Comparison of ENCODE assay signal across 1 cellular context in the genomic region with DNA sequence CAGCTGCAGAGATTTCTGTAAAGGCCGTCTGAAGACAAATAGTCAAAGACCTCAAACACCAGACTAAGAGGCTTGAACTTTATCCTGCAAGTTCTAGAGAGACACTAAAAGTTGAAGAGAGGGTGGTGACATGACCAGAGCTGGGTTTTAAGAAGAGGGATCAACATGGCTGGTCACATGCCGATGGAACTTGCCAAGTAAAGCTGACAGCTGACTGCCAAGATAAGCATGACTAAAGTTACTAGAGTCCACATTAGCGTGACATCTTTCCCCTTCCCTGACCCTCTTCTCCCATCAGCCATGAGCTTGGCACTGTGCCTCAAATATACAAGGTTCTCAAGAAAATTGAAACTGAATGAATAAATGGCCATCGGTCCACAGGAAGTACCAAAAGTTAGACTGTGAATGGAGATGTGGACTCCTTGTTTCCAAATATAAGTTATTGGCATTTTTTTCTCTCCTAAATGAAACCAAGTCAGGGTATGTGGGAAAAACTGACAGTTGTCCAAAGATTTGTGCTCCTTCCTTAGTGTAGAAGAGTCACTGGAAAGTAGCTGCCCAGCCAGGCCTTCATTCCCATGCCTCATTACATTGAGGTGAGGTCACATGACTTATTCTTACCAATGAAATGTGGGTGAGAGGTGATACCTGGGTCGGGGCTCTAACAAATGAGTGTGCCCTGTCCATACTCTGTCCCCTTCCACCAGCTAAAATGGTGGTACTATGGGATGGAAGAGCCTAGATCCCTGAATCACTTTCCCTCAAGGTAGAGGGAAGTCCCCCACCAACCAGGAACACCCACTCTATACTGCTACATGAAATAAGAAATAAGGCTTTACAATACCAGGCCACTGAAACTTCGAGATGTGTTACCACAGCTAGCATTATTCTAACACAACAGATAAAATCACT.
TF ChIP-seq lines count a peak whose summit lies in the region.

No MANE protein-coding gene starts in this region.

TF ChIP-seq in endothelial cell of umbilical vein, 7 proteins besides CTCF, POLR2A, EP300 and RAD21:
- TF ChIP-seq POLR2AphosphoS5 (IDR thresholded peaks at IDR 0.05; ENCODE audit: insufficient read depth, low read depth, low read length) (peak; percentile 38), EZH2 (IDR thresholded peaks at IDR 0.05; ENCODE audit: borderline replicate concordance, low read depth, low read length, severe bottlenecking) (no peak)
